In the genomic region with DNA sequence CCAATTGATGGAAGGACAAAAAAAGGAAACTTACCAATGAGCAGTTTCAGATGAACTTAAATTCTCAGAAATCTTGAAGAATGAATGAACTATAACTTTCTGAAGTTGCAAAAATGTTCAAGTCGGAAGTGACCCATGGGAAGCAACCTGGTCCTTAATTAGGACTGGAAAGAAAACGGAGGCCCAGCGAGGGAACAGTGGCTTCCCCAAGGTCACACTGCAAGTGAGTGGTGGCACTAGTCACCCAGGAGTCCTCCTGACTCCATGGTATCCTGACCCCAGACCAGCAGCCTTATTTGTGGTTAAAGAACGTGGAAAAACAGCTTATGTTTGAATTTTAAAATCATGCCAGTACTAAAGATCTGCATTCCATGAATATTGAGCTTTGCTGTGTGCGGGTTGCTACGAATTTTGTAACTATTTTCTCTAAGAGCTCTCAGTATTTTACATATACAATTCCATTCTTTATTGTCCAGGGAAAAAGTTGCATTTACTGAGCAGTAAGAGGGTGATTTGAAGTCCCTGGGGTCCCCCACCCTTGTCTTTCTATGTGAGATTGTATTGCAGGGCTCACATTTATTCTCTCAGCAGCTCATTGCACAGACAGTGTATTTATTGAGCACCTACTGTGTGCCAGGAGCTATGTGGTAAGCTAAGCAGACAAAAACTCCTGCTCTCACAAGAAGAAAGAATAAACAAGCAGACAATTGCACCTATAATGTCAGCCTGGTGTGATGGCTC, we compare ENCODE assay signal across 9 cellular contexts.
DNase-seq lines count a peak whose midpoint lies in the region; ATAC-seq, FAIRE-seq and TF ChIP-seq lines count a peak whose summit lies in the region.
"Had no signal": no experiment of that assay in that cellular context is flagged by ENCODE, and none has a peak within 500 bp of the region (broad histone marks: within the 10 kb centered on the region; RNA-seq: fewer than 3 reads in every experiment).

No MANE protein-coding gene starts in this region.

- DNase-seq in CD8-positive, alpha-beta T cell, result no peak
- DNase-seq in GM12878 (ENCODE audit: low read depth, low spot score) (no peak), neural progenitor cell (ENCODE audit: low spot score) (no peak), DMS53 (lab: John Stamatoyannopoulos, UW) (no peak), RCC 7860 (ENCODE audit: low spot score) (no peak), cerebellar cortex (ENCODE audit: low spot score) (no peak)
- DNase-seq in stimulated activated CD4-positive, alpha-beta T cell treated with anti-CD3 and anti-CD28 coated beads, Interleukin-12 subunit alpha, Interleukin-12 subunit beta, amount 100 ng/mL, for 4 hours, result no peak
- DNase-seq: small intestine had no signal

- H3K4me3 ChIP-seq in CD8-positive, alpha-beta T cell (ENCODE audit: low read depth, low read length), result no peak overlapping the region
- peak overlapping the region; percentile 60 for H3K4me3 ChIP-seq in Loucy (ENCODE audit: low read length, poor library complexity, severe bottlenecking)
- peak overlapping the region; percentile 51 for H3K4me3 ChIP-seq in GM12878
- H3K4me3 ChIP-seq in neural progenitor cell, result no peak overlapping the region

- TF ChIP-seq RAD21 in GM12878 (IDR thresholded peaks at IDR 0.05; ENCODE audit: insufficient read depth, low read depth, low read length), result no peak

- SMC1A ChIA-PET in GM12878 (lab: Charles Lee; ENCODE audit: uncharacterized antibody, unreplicated experiment), result interaction anchor here (0.7 to 16.4 kb wide), 16 partner anchors 10 to 371 kb away, joined by 3 to 290 read pairs (median 6); no protein-coding TSS in a partner anchor

- H3K27me3 Mint-ChIP-seq in CD8-positive, alpha-beta T cell (ENCODE audit: low read depth), result no peaks in the 10 kb centered on the region
- H3K27me3 Mint-ChIP-seq in neural progenitor cell (ENCODE audit: insufficient read depth, low read depth), result no peaks in the 10 kb centered on the region

- H2AFZ ChIP-seq in Loucy (ENCODE audit: low read length) (no peak overlapping the region), GM12878 (ENCODE audit: control insufficient read depth, low read depth, low read length) (peak overlapping the region; percentile 15), neural progenitor cell (replicated peaks) (no peak overlapping the region)

- no peak overlapping the region for H3K4me3 Mint-ChIP-seq in CD8-positive, alpha-beta T cell
- H3K4me3 Mint-ChIP-seq in neural progenitor cell, result no peak overlapping the region

- CTCF ChIA-PET in CD8-positive, alpha-beta T cell (lab: Charles Lee), result interaction anchor here (1.1 to 2.2 kb wide), 4 partner anchors 11 to 98 kb away, joined by 3 to 7 read pairs (median 4); no protein-coding TSS in a partner anchor
- CTCF ChIA-PET in GM12878 (lab: Yijun Ruan, JAX), result interaction anchor here (0.8 to 4.8 kb wide), 14 partner anchors 12 to 371 kb away, joined by 3 to 24 read pairs (median 4); no protein-coding TSS in a partner anchor

- no peaks in the 10 kb centered on the region for H3K36me3 ChIP-seq in CD8-positive, alpha-beta T cell (ENCODE audit: insufficient read depth, low read length)
- H3K36me3 ChIP-seq in Loucy (ENCODE audit: insufficient read depth, low read length) (no peaks in the 10 kb centered on the region), GM12878 (ENCODE audit: control insufficient read depth in 2 of 2, insufficient read depth in 2 of 2, low read length in 1 of 2) (no peaks in the 10 kb centered on the region), neural progenitor cell (no peaks in the 10 kb centered on the region)

- peaks cover 5% of the 10 kb centered on the region for H3K36me3 Mint-ChIP-seq in CD8-positive, alpha-beta T cell
- no peaks in the 10 kb centered on the region for H3K36me3 Mint-ChIP-seq in neural progenitor cell

- no peaks in the 10 kb centered on the region for H3K9me3 ChIP-seq in CD8-positive, alpha-beta T cell (ENCODE audit: low read length)
- no peaks in the 10 kb centered on the region for H3K9me3 ChIP-seq in Loucy (ENCODE audit: insufficient read depth, low read depth, low read length)
- no peaks in the 10 kb centered on the region; the same call in 2 of the 3 replicates for H3K9me3 ChIP-seq in GM12878 (replicated peaks; ENCODE audit: control insufficient read depth, insufficient read depth, low read length)
- H3K9me3 ChIP-seq in neural progenitor cell (ENCODE audit: low read depth), result no peaks in the 10 kb centered on the region

- BruUV-seq in GM12878 (replicated peaks; lab: Mats Ljungman, UMichigan), result TSS peak; percentile 79

- peak overlapping the region; percentile 92 for H3K27ac Mint-ChIP-seq in CD8-positive, alpha-beta T cell
- peak overlapping the region; percentile 44 for H3K27ac Mint-ChIP-seq in neural progenitor cell

- intact Hi-C loops in CD8-positive, alpha-beta T cell (cut with DNase I, micrococcal nuclease), result loop anchor here (2.0 to 5.0 kb wide), 5 partner anchors 40 to 370 kb away; a partner anchor contains a TSS
- intact Hi-C loops in GM12878 (cut with micrococcal nuclease; ENCODE audit: unreplicated experiment), result loop anchor here (2.0 kb wide), 2 partner anchors 52 to 100 kb away; no protein-coding TSS in a partner anchor

- ATAC-seq in CD8-positive, alpha-beta T cell, result no peak
- peak; percentile 3 for ATAC-seq in GM12878

- H4K20me1 ChIP-seq in Loucy (ENCODE audit: insufficient read depth, low read length, poor library complexity, severe bottlenecking) (no peaks in the 10 kb centered on the region), GM12878 (ENCODE audit: control insufficient read depth, insufficient read depth) (no peaks in the 10 kb centered on the region), neural progenitor cell (ENCODE audit: low read depth) (no peaks in the 10 kb centered on the region)

- no peak for TF ChIP-seq POLR2A in GM12878 (IDR thresholded peaks at IDR 0.05; ENCODE audit: low read depth, low read length)

- H3F3A ChIP-seq in Loucy (ENCODE audit: low read depth), result peaks cover 11% of the 10 kb centered on the region; the same call in 1 of the 2 replicates
- no peaks in the 10 kb centered on the region for H3F3A ChIP-seq in neural progenitor cell (ENCODE audit: low read depth)

- TF ChIP-seq CTCF in CD8-positive, alpha-beta T cell (IDR thresholded peaks at IDR 0.05), result no peak
- TF ChIP-seq CTCF in Loucy (conservative IDR thresholded peaks at IDR 0.05; ENCODE audit: low read length), result no peak
- no peak for TF ChIP-seq CTCF in GM12878 (IDR thresholded peaks at IDR 0.05 in 2 of 3, conservative IDR thresholded peaks at IDR 0.05 in 1 of 3; ENCODE audit: control insufficient read depth in 2 of 3, extremely low read depth in 1 of 3, insufficient read depth in 1 of 3, low read depth in 3 of 3, low read length in 3 of 3)
- TF ChIP-seq CTCF in neural progenitor cell (IDR thresholded peaks at IDR 0.05), result no peak

- peak; percentile 41 for FAIRE-seq in GM12878 (lab: Jason Lieb, UNC)
- no peak for FAIRE-seq in RCC 7860 (lab: Jason Lieb, UNC)
- FAIRE-seq: small intestine had no signal

- peak overlapping the region; percentile 75 for H3K9ac ChIP-seq in Loucy (ENCODE audit: low read depth, low read length, poor library complexity, severe bottlenecking)
- H3K9ac ChIP-seq in GM12878 (ENCODE audit: control insufficient read depth, insufficient read depth, low read length), result peak overlapping the region; percentile 76
- H3K9ac ChIP-seq in neural progenitor cell, result no peak overlapping the region

- in situ Hi-C loops in GM12878 (cut with MboI), result no loop called here

- POLR2A ChIA-PET in CD8-positive, alpha-beta T cell (lab: Charles Lee), result interaction anchor here (0.9 to 3.3 kb wide), 2 partner anchors 28 to 40 kb away, joined by 3 to 22 read pairs; no protein-coding TSS in a partner anchor
- POLR2A ChIA-PET in GM12878 (lab: Charles Lee), result interaction anchor here (0.6 to 5.2 kb wide), 12 partner anchors 16 to 362 kb away, joined by 3 to 57 read pairs (median 3); no protein-coding TSS in a partner anchor

- RAD21 ChIA-PET in GM12878 (lab: Charles Lee; ENCODE audit: unreplicated experiment), result interaction anchor here (0.7 to 14.7 kb wide), 17 partner anchors 9 to 371 kb away, joined by 3 to 182 read pairs (median 4); a partner anchor contains a TSS

- TF ChIP-seq EP300 in GM12878 (IDR thresholded peaks at IDR 0.05; ENCODE audit: borderline replicate concordance in 1 of 2, control insufficient read depth in 1 of 2, low read depth in 2 of 2, low read length in 2 of 2), result no peak

- peaks cover 46% of the 10 kb centered on the region for H3K4me1 Mint-ChIP-seq in CD8-positive, alpha-beta T cell (ENCODE audit: low read depth)
- H3K4me1 Mint-ChIP-seq in neural progenitor cell, result peaks cover 21% of the 10 kb centered on the region

- H3K4me2 ChIP-seq in Loucy (ENCODE audit: low read depth, low read length, poor library complexity, severe bottlenecking), result peak overlapping the region; percentile 70
- H3K4me2 ChIP-seq in GM12878 (ENCODE audit: control insufficient read depth, insufficient read depth), result peak overlapping the region; percentile 89
- H3K4me2 ChIP-seq in neural progenitor cell, result no peak overlapping the region

- H3K79me2 ChIP-seq in Loucy (ENCODE audit: insufficient read depth, low read length) (no peaks in the 10 kb centered on the region), GM12878 (ENCODE audit: control insufficient read depth, insufficient read depth, low read length) (no peaks in the 10 kb centered on the region), neural progenitor cell (ENCODE audit: low read depth) (no peaks in the 10 kb centered on the region)

- peaks cover 29% of the 10 kb centered on the region for H3K4me1 ChIP-seq in CD8-positive, alpha-beta T cell (ENCODE audit: insufficient read depth, low read length)
- H3K4me1 ChIP-seq in Loucy (ENCODE audit: insufficient read depth, low read length, poor library complexity, severe bottlenecking) (peaks cover 56% of the 10 kb centered on the region), GM12878 (ENCODE audit: control insufficient read depth, insufficient read depth, low read length) (peaks cover 27% of the 10 kb centered on the region), neural progenitor cell (peaks cover 12% of the 10 kb centered on the region)

- H3K27ac ChIP-seq in CD8-positive, alpha-beta T cell (ENCODE audit: low read depth, low read length), result no peak overlapping the region
- H3K27ac ChIP-seq in GM12878 (ENCODE audit: control insufficient read depth, insufficient read depth) (peak overlapping the region; percentile 99), neural progenitor cell (no peak overlapping the region)

- no peaks in the 10 kb centered on the region for H3K9me2 ChIP-seq in Loucy (replicated peaks; ENCODE audit: low read depth, low read length)

- H3K9me3 Mint-ChIP-seq in CD8-positive, alpha-beta T cell, result no peaks in the 10 kb centered on the region
- H3K9me3 Mint-ChIP-seq in neural progenitor cell, result no peaks in the 10 kb centered on the region

- WGBS in GM12878 (ENCODE audit: insufficient coverage, insufficient replicate concordance, low lambda C conversion rate, missing lambda C conversion rate), result 37% methylated on average over 6 of the region's 6 CpGs

- H3K27me3 ChIP-seq in CD8-positive, alpha-beta T cell (ENCODE audit: insufficient read depth, low read length), result no peaks in the 10 kb centered on the region
- H3K27me3 ChIP-seq in Loucy (ENCODE audit: insufficient read depth, low read length, poor library complexity, severe bottlenecking), result no peaks in the 10 kb centered on the region
- no peaks in the 10 kb centered on the region for H3K27me3 ChIP-seq in GM12878 (replicated peaks in 1 of 2; ENCODE audit: control insufficient read depth in 2 of 2, insufficient read depth in 2 of 2, low read length in 1 of 2)
- H3K27me3 ChIP-seq in neural progenitor cell, result no peaks in the 10 kb centered on the region

Comparison
In these comparisons a context has a peak if more than half of its experiments do, and no peak if none do; other contexts are left out.
1. H3K4me3 ChIP-seq: peak in Loucy (single experiment) and GM12878 (single experiment); none in CD8-positive, alpha-beta T cell (single experiment) and neural progenitor cell (single experiment).